ENCODE assay signal across 27 cellular contexts in the genomic region with DNA sequence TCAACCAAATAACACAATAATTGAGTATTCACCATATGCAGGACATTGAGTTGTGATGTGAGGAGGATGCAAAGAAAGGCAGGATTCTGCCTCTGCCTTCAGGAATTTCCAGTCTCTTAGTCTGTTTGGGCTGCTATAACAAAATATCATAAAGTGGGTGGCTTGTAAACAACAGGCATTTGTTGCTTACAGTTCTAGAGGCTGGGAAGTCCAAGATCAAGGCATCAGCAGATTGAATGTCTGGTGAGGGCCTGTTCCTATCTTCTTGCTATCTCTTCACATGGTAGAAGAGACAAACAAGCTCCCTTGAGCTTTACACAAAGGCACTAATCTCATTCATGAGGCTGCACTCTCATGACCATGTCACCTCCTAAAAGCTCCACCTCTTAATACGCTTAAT.
"Had no signal": no experiment of that assay in that cellular context is flagged by ENCODE, and none has a peak within 500 bp of the region (broad histone marks: within the 10 kb centered on the region; RNA-seq: fewer than 3 reads in every experiment).

No MANE protein-coding gene starts in this region.

- H3K36me3 ChIP-seq: heart right ventricle, lower lobe of right lung had no signal

- H3K27me3 ChIP-seq: foreskin keratinocyte, heart right ventricle had no signal

- H3K4me3 ChIP-seq: coronary artery, dorsolateral prefrontal cortex, heart right ventricle, lower lobe of right lung, mucosa of descending colon had no signal

- H3K27ac ChIP-seq: coronary artery, dorsolateral prefrontal cortex, epithelial cell of prostate, foreskin keratinocyte, heart right ventricle, lower lobe of right lung had no signal

- H3K9me3 ChIP-seq: lower lobe of right lung, mucosa of descending colon had no signal

- DNase-seq: dermis blood vessel endothelial cell; dorsolateral prefrontal cortex; effector CD4-positive, alpha-beta T cell; effector memory CD4-positive, alpha-beta T cell; erythroblast; foreskin keratinocyte; glutamatergic neuron; head of caudate nucleus; heart right ventricle; hippocampal formation; kidney; kidney glomerular epithelial cell; left colon; left ventricle myocardium superior; lower lobe of right lung; mesenchymal stem cell; mucosa of descending colon; naive B cell had no signal

- H3K4me3 Mint-ChIP-seq: mesothelial cell of epicardium, naive B cell had no signal

- H3K9me3 Mint-ChIP-seq: mesothelial cell of epicardium had no signal

- H3K27ac Mint-ChIP-seq: mesothelial cell of epicardium, naive B cell had no signal

- ATAC-seq: esophagus mucosa, foreskin keratinocyte, heart right ventricle, left colon, left lobe of liver, left ventricle myocardium superior, lower lobe of right lung, mucosa of descending colon had no signal

- FAIRE-seq: colon, endometrium, frontal cortex, islet of Langerhans, kidney had no signal

- H3K36me3 Mint-ChIP-seq: mesothelial cell of epicardium, naive B cell had no signal

- H3K4me1 Mint-ChIP-seq: naive B cell had no signal

- H3K4me1 ChIP-seq: heart right ventricle had no signal
